In the genomic region with DNA sequence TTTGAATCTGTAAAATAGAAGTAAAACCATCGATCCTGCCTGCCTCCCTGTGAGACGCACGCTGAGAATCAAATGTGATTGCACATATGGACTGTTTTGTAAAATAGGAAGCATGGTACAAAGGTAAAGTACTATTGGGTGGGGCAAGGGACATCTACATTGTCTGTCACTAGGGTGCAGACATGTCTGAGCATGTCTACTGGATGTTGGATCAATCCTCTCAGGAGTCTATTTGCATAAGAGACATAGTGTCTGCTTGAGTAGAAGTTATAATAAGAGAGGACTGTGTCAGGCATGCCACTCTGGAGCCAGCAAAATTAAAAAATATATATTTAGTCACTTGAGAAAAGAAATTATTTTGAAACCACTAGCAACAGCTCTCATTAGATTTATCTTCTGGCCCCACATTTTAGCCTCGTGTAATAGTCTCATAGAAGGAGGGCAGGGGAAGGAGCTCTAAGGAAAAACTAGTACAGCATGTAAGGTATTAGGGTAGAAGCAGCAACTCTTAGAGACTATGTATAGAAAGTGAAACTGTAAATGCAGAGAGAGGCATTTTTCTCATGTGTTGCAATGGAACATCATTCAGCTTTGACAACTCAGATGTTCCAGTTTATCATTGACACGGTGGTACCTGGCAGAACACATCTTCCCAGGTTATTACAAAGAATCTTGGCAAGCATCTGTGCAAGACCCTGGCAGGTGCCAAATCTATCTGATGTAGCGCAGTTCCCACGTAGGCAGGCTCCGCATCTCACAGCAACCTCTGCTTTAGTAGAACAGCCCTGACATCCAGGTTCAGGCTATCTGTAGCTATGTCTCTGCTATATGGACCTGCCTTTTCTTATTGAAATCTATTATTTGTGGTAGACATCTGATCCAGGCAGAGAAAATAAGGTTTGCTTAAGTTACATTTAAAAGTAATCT, we compare ENCODE assay signal across 1 cellular context.
TF ChIP-seq lines count a peak whose summit lies in the region.

No MANE protein-coding gene starts in this region.

TF ChIP-seq in GM23338, 12 proteins besides CTCF, POLR2A, EP300 and RAD21 (continued from another document):
- TF ChIP-seq, protein P1, sequence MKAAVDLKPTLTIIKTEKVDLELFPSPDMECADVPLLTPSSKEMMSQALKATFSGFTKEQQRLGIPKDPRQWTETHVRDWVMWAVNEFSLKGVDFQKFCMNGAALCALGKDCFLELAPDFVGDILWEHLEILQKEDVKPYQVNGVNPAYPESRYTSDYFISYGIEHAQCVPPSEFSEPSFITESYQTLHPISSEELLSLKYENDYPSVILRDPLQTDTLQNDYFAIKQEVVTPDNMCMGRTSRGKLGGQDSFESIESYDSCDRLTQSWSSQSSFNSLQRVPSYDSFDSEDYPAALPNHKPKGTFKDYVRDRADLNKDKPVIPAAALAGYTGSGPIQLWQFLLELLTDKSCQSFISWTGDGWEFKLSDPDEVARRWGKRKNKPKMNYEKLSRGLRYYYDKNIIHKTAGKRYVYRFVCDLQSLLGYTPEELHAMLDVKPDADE (IDR thresholded peaks at IDR 0.05): no peak
- TF ChIP-seq EZH2 (IDR thresholded peaks at IDR 0.05; ENCODE audit: low read depth, unreplicated experiment) (no peak), ZNF114 (CRISPR knock-in tag; IDR thresholded peaks at IDR 0.05) (no peak), ZNF331 (CRISPR knock-in tag; IDR thresholded peaks at IDR 0.05; ENCODE audit: low read depth) (no peak), JUNB (IDR thresholded peaks at IDR 0.05; ENCODE audit: unreplicated experiment) (no peak), NANOG (IDR thresholded peaks at IDR 0.05; ENCODE audit: borderline replicate concordance) (no peak), POLR2AphosphoS5 (IDR thresholded peaks at IDR 0.05; ENCODE audit: low read depth) (no peak)
- TF ChIP-seq, protein P2, sequence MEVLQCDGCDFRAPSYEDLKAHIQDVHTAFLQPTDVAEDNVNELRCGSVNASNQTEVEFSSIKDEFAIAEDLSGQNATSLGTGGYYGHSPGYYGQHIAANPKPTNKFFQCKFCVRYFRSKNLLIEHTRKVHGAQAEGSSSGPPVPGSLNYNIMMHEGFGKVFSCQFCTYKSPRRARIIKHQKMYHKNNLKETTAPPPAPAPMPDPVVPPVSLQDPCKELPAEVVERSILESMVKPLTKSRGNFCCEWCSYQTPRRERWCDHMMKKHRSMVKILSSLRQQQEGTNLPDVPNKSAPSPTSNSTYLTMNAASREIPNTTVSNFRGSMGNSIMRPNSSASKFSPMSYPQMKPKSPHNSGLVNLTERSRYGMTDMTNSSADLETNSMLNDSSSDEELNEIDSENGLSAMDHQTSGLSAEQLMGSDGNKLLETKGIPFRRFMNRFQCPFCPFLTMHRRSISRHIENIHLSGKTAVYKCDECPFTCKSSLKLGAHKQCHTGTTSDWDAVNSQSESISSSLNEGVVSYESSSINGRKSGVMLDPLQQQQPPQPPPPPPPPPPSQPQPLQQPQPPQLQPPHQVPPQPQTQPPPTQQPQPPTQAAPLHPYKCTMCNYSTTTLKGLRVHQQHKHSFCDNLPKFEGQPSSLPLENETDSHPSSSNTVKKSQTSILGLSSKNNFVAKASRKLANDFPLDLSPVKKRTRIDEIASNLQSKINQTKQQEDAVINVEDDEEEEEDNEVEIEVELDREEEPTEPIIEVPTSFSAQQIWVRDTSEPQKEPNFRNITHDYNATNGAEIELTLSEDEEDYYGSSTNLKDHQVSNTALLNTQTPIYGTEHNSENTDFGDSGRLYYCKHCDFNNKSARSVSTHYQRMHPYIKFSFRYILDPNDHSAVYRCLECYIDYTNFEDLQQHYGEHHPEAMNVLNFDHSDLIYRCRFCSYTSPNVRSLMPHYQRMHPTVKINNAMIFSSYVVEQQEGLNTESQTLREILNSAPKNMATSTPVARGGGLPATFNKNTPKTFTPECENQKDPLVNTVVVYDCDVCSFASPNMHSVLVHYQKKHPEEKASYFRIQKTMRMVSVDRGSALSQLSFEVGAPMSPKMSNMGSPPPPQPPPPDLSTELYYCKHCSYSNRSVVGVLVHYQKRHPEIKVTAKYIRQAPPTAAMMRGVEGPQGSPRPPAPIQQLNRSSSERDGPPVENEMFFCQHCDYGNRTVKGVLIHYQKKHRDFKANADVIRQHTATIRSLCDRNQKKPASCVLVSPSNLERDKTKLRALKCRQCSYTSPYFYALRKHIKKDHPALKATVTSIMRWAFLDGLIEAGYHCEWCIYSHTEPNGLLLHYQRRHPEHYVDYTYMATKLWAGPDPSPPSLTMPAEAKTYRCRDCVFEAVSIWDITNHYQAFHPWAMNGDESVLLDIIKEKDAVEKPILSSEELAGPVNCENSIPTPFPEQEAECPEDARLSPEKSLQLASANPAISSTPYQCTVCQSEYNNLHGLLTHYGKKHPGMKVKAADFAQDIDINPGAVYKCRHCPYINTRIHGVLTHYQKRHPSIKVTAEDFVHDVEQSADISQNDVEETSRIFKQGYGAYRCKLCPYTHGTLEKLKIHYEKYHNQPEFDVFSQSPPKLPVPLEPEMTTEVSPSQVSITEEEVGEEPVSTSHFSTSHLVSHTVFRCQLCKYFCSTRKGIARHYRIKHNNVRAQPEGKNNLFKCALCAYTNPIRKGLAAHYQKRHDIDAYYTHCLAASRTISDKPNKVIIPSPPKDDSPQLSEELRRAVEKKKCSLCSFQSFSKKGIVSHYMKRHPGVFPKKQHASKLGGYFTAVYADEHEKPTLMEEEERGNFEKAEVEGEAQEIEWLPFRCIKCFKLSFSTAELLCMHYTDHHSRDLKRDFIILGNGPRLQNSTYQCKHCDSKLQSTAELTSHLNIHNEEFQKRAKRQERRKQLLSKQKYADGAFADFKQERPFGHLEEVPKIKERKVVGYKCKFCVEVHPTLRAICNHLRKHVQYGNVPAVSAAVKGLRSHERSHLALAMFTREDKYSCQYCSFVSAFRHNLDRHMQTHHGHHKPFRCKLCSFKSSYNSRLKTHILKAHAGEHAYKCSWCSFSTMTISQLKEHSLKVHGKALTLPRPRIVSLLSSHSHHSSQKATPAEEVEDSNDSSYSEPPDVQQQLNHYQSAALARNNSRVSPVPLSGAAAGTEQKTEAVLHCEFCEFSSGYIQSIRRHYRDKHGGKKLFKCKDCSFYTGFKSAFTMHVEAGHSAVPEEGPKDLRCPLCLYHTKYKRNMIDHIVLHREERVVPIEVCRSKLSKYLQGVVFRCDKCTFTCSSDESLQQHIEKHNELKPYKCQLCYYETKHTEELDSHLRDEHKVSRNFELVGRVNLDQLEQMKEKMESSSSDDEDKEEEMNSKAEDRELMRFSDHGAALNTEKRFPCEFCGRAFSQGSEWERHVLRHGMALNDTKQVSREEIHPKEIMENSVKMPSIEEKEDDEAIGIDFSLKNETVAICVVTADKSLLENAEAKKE (CRISPR knock-in tag; IDR thresholded peaks at IDR 0.05): no peak
